Comparison of ENCODE assay signal across 19 cellular contexts in the genomic region with DNA sequence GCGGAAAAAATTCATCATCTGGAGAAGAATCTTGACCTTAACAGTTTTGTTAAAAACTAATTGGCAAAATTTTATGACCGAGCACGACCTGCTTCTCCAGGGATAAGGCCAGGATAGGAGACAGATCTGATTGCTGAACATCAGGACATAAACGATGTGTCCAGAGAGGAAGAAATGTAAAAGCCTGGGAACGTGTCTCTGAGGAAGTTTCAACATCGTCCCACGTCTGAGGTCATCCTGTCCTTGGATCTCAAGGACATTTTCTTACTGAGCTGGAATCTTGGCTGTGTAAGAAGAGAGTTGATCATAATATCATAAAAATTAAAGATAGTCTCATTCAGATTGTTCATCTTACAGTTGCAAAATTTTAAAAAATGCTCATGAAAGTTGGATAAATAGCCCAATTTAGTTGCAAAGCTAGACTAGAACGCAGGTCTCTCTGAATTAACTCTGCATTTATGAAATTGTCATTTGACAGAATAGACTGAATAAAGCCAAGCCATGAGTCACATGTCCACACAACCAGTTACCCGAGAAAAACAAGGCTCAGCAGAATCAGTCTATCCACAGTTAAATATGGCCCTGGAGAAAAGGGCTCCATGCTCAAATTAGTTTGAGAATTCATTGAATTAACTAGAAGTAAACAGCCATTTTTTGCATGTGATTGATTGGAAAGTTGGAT.
A peak's percentile ranks its signal among the peaks of the same experiment; 100 is the strongest.
DNase-seq lines count a peak whose midpoint lies in the region; ATAC-seq, FAIRE-seq and TF ChIP-seq lines count a peak whose summit lies in the region.
"Had no signal": no experiment of that assay in that cellular context is flagged by ENCODE, and none has a peak within 500 bp of the region (broad histone marks: within the 10 kb centered on the region; RNA-seq: fewer than 3 reads in every experiment).

No MANE protein-coding gene starts in this region.

- no peak overlapping the region for H2BK15ac ChIP-seq in neuronal stem cell (ENCODE audit: low read length)

- TF ChIP-seq POLR2A in body of pancreas (IDR thresholded peaks at IDR 0.05) = no peak
- TF ChIP-seq POLR2A in heart left ventricle (IDR thresholded peaks at IDR 0.05) = no peak
- no peak for TF ChIP-seq POLR2A in gastrocnemius medialis (IDR thresholded peaks at IDR 0.05)

- ATAC-seq in body of pancreas (peak; percentile 53), heart left ventricle (peak in 3 of 4 donors; percentile 51 to 74 (median 66)), gastrocnemius medialis (peak; percentile 90 to 96)

- no peak for TF ChIP-seq CTCF in body of pancreas (IDR thresholded peaks at IDR 0.05)
- no peak for TF ChIP-seq CTCF in heart left ventricle (IDR thresholded peaks at IDR 0.05)
- TF ChIP-seq CTCF in gastrocnemius medialis (IDR thresholded peaks at IDR 0.05 in 4 of 5, conservative IDR thresholded peaks at IDR 0.05 in 1 of 5) = no peak
- TF ChIP-seq CTCF in coronary artery (IDR thresholded peaks at IDR 0.05) = no peak
- no peak for TF ChIP-seq CTCF in D721Med (IDR thresholded peaks at IDR 0.05; ENCODE audit: insufficient read depth, missing control alignments)

- H3K4me3 ChIP-seq in body of pancreas = no peak overlapping the region
- H3K4me3 ChIP-seq in heart left ventricle = no peak overlapping the region
- no peak overlapping the region for H3K4me3 ChIP-seq in gastrocnemius medialis
- H3K4me3 ChIP-seq in neuronal stem cell (ENCODE audit: low read length in 2 of 2) = no peak overlapping the region
- no peak overlapping the region for H3K4me3 ChIP-seq in coronary artery

- H2BK120ac ChIP-seq in neuronal stem cell (ENCODE audit: low read depth, low read length) = no peak overlapping the region

- FAIRE-seq in D721Med (lab: Jason Lieb, UNC) = no peak
- FAIRE-seq: A204.1 had no signal

- in situ Hi-C loops in gastrocnemius medialis (cut with MboI; ENCODE audit: low sequenced_read_pairs in 4 of 4) = no loop called here

- H3K36me3 ChIP-seq in body of pancreas (replicated peaks in 1 of 2; ENCODE audit: insufficient read depth in 1 of 2, low read depth in 2 of 2) (no peaks in the 10 kb centered on the region), heart left ventricle (no peaks in the 10 kb centered on the region), gastrocnemius medialis (no peaks in the 10 kb centered on the region), neuronal stem cell (replicated peaks in 1 of 2; ENCODE audit: control insufficient read depth in 2 of 2, insufficient read depth in 2 of 2, low read length in 2 of 2) (no peaks in the 10 kb centered on the region)

- no peak overlapping the region for H3K14ac ChIP-seq in neuronal stem cell (ENCODE audit: low read length)

- no peak overlapping the region for H2AFZ ChIP-seq in neuronal stem cell (ENCODE audit: low read length)

- H4K8ac ChIP-seq in neuronal stem cell (ENCODE audit: low read depth, low read length) = no peak overlapping the region

- H3K9ac ChIP-seq in neuronal stem cell (ENCODE audit: low read depth, low read length, poor library complexity) = no peak overlapping the region

- no peak overlapping the region for H2BK12ac ChIP-seq in neuronal stem cell (ENCODE audit: low read length)

- no peak overlapping the region for H3K4ac ChIP-seq in neuronal stem cell (ENCODE audit: low read length)

- no peak overlapping the region for H2BK5ac ChIP-seq in neuronal stem cell (ENCODE audit: low read length)

- no peak overlapping the region for H4K91ac ChIP-seq in neuronal stem cell (ENCODE audit: low read depth, low read length, poor library complexity)

- no peak overlapping the region for H2AK5ac ChIP-seq in neuronal stem cell (ENCODE audit: low read depth, low read length)

- no peak overlapping the region for H3K23ac ChIP-seq in neuronal stem cell (ENCODE audit: low read depth, low read length, poor library complexity)

- intact Hi-C loops in body of pancreas (cut with DNase I) (no loop called here), heart left ventricle (cut with DNase I) (no loop called here), gastrocnemius medialis (cut with DNase I; ENCODE audit: low total_unique reads) (no loop called here)

- WGBS in body of pancreas, 2 donors = 60 to 70% methylated on average over 9 of the region's 9 CpGs
- 42 to 49% (median 45%) methylated on average over 9 of the region's 9 CpGs for WGBS in heart left ventricle, 4 donors
- no CpG with 5 or more reads among the region's 9 CpGs for WGBS in neuronal stem cell (ENCODE audit: extremely low coverage in 2 of 2, insufficient read length in 2 of 2, insufficient replicate concordance in 1 of 2), 2 donors

- H3K4me2 ChIP-seq in neuronal stem cell (ENCODE audit: insufficient read depth, low read length, poor library complexity, severe bottlenecking) = no peak overlapping the region

- H3K18ac ChIP-seq in neuronal stem cell (ENCODE audit: low read length) = no peak overlapping the region

- H3K79me1 ChIP-seq in neuronal stem cell (ENCODE audit: low read depth, low read length) = no peaks in the 10 kb centered on the region

- DNase-seq in AG08395 (ENCODE audit: low spot score) (peak; percentile 5), body of pancreas (peak in 2 of 4 donors; percentile 20), heart left ventricle (peak in 1 of 5 donors; percentile 33), gastrocnemius medialis (peak; percentile 33 to 56), nucleus accumbens (lab: John Stamatoyannopoulos, UW) (no peak), neuronal stem cell (ENCODE audit: low spot score) (no peak), coronary artery (ENCODE audit: low spot score) (no peak), D721Med (ENCODE audit: insufficient read length, low spot score) (no peak)
- DNase-seq: CD4-positive, alpha-beta T cell; GOT3; NCI-H1436 treated with DMSO at 0.1 percent for 48 hours; NCI-H2081 treated with DMSO at 0.1 percent for 48 hours; NCI-H2227 treated with DMSO at 0.1 percent for 48 hours; NCI-H526; NK-92 treated with Interleukin-12 subunit alpha and Interleukin-12 subunit beta, amount 100 ng/mL, for 24 hours; OCI-M1 had no signal

- no peaks in the 10 kb centered on the region for H3K4me1 ChIP-seq in body of pancreas
- H3K4me1 ChIP-seq in heart left ventricle = no peaks in the 10 kb centered on the region
- H3K4me1 ChIP-seq in gastrocnemius medialis = peaks cover 0 to 6% of the 10 kb centered on the region in 2 donors
- no peaks in the 10 kb centered on the region for H3K4me1 ChIP-seq in neuronal stem cell (ENCODE audit: control insufficient read depth in 2 of 2, insufficient read depth in 1 of 2, low read depth in 1 of 2, low read length in 2 of 2)

- H3K9me3 ChIP-seq in body of pancreas (no peaks in the 10 kb centered on the region), heart left ventricle (no peaks in the 10 kb centered on the region), gastrocnemius medialis (no peaks in the 10 kb centered on the region), neuronal stem cell (replicated peaks in 1 of 2; ENCODE audit: control insufficient read depth in 2 of 2, insufficient read depth in 1 of 2, low read depth in 1 of 2, low read length in 2 of 2) (no peaks in the 10 kb centered on the region)

- H3K27ac ChIP-seq in body of pancreas = no peak overlapping the region
- peak overlapping the region in 3 of 12 donors; percentile 2 to 49 (median 5) for H3K27ac ChIP-seq in heart left ventricle
- peak overlapping the region; percentile 1 to 58 (median 44) for H3K27ac ChIP-seq in gastrocnemius medialis
- H3K27ac ChIP-seq in neuronal stem cell (replicated peaks; ENCODE audit: low read length) = no peak overlapping the region
- H3K27ac ChIP-seq in coronary artery = no peak overlapping the region
- H3K27ac ChIP-seq: HL-60, RWPE1 had no signal

- H3K27me3 ChIP-seq in body of pancreas = no peaks in the 10 kb centered on the region
- peaks cover 0 to 4% (median 0%) of the 10 kb centered on the region in 9 donors for H3K27me3 ChIP-seq in heart left ventricle
- no peaks in the 10 kb centered on the region for H3K27me3 ChIP-seq in gastrocnemius medialis
- H3K27me3 ChIP-seq in neuronal stem cell (ENCODE audit: control insufficient read depth in 3 of 3, insufficient read depth in 3 of 3, low read depth in 1 of 3, low read length in 3 of 3) = no peaks in the 10 kb centered on the region

Comparison
In these comparisons a context has a peak if more than half of its experiments do, and no peak if none do; other contexts are left out.
1. DNase-seq: peak in AG08395 (single experiment) and gastrocnemius medialis (2 of 2); none in nucleus accumbens (0 of 56), neuronal stem cell (single experiment), coronary artery (single experiment) and D721Med (single experiment).
2. H3K27ac ChIP-seq: peak in gastrocnemius medialis (4 of 4); none in body of pancreas (0 of 4), neuronal stem cell (single experiment) and coronary artery (0 of 2).
3. Peak in every context shown above with its lines, with median percentiles within 50 percentile points of each other: ATAC-seq.